In genomic region chr1:148264374-148265276, GRCh38 we compare ENCODE assay signal across 8 cellular contexts.
DNase-seq lines count a peak whose midpoint lies in the region; ATAC-seq and TF ChIP-seq lines count a peak whose summit lies in the region.

No MANE protein-coding gene starts in this region.

- no peak for TF ChIP-seq EP300 in suprapubic skin (IDR thresholded peaks at IDR 0.05)

- peaks cover 16% of the 10 kb centered on the region for H3K4me1 Mint-ChIP-seq in activated T-cell treated with anti-CD3 and anti-CD28 coated beads, Interleukin-2, amount 50 U/mL, for 4 hours (ENCODE audit: low read depth)

- intact Hi-C loops in Right ventricle myocardium superior (cut with DNase I), result no loop called here

- ATAC-seq in Right ventricle myocardium superior (ENCODE audit: poor library complexity) (no peak), GM21515 (IDR thresholded peaks at IDR 0.05; ENCODE audit: unreplicated experiment) (no peak), GM21528 (IDR thresholded peaks at IDR 0.05; ENCODE audit: low FRiP score, unreplicated experiment) (no peak)
- no peak for ATAC-seq in activated T-cell treated with anti-CD3 and anti-CD28 coated beads, Interleukin-2, amount 50 U/mL, for 4 hours

- no CpG with 5 or more reads among the region's 29 CpGs for WGBS in iPS DF 6.9 (ENCODE audit: insufficient coverage, insufficient read length)
- WGBS in suprapubic skin, result 47% methylated on average over 29 of the region's 29 CpGs

- H3K27ac ChIP-seq in cardiac muscle cell, result no peak overlapping the region
- H3K27ac ChIP-seq in iPS DF 6.9 (ENCODE audit: low read length), result no peak overlapping the region
- peak overlapping the region; percentile 88 for H3K27ac ChIP-seq in suprapubic skin

- peak overlapping the region; percentile 40 for H3K4me3 ChIP-seq in cardiac muscle cell
- H3K4me3 ChIP-seq in iPS DF 6.9 (ENCODE audit: low read length), result peak overlapping the region; percentile 51; the same call in 1 of the 2 replicates
- peak overlapping the region; percentile 60 for H3K4me3 ChIP-seq in suprapubic skin

- H3K36me3 ChIP-seq in cardiac muscle cell (no peaks in the 10 kb centered on the region), iPS DF 6.9 (ENCODE audit: control insufficient read depth, insufficient read depth, low read length) (no peaks in the 10 kb centered on the region), suprapubic skin (no peaks in the 10 kb centered on the region)

- H3K27me3 Mint-ChIP-seq in activated T-cell treated with anti-CD3 and anti-CD28 coated beads, Interleukin-2, amount 50 U/mL, for 4 hours (ENCODE audit: low read depth), result no peaks in the 10 kb centered on the region

- H3K4me1 ChIP-seq in cardiac muscle cell (ENCODE audit: low read depth) (peaks cover 3% of the 10 kb centered on the region), iPS DF 6.9 (ENCODE audit: control insufficient read depth, insufficient read depth, low read length) (peaks cover 1% of the 10 kb centered on the region; the same call in 1 of the 2 replicates), suprapubic skin (peaks cover 13% of the 10 kb centered on the region)

- H3K9me3 Mint-ChIP-seq in activated T-cell treated with anti-CD3 and anti-CD28 coated beads, Interleukin-2, amount 50 U/mL, for 4 hours, result no peaks in the 10 kb centered on the region

- H3K36me3 Mint-ChIP-seq in activated T-cell treated with anti-CD3 and anti-CD28 coated beads, Interleukin-2, amount 50 U/mL, for 4 hours (ENCODE audit: insufficient read depth), result no peaks in the 10 kb centered on the region

- H3K27me3 ChIP-seq in cardiac muscle cell, result no peaks in the 10 kb centered on the region
- no peaks in the 10 kb centered on the region for H3K27me3 ChIP-seq in iPS DF 6.9 (ENCODE audit: control insufficient read depth, insufficient read depth, low read length)
- no peaks in the 10 kb centered on the region for H3K27me3 ChIP-seq in suprapubic skin

- peak; percentile 20 to 50 for DNase-seq in cardiac muscle cell (ENCODE audit: low read depth in 1 of 2, low spot score in 1 of 2)
- no peak for DNase-seq in Right ventricle myocardium superior
- no peak for DNase-seq in activated T-cell treated with anti-CD3 and anti-CD28 coated beads, Interleukin-2, amount 50 U/mL, for 4 hours
- DNase-seq in iPS DF 6.9 (ENCODE audit: low read depth, low spot score), result peak; percentile 76
- no peak for DNase-seq in suprapubic skin (ENCODE audit: low spot score in 2 of 2)
- DNase-seq in DMS79 (lab: John Stamatoyannopoulos, UW), result no peak

- H3K9me3 ChIP-seq in cardiac muscle cell (ENCODE audit: low read depth) (no peaks in the 10 kb centered on the region), iPS DF 6.9 (ENCODE audit: control insufficient read depth, insufficient read depth, low read length) (no peaks in the 10 kb centered on the region), suprapubic skin (no peaks in the 10 kb centered on the region)

- TF ChIP-seq CTCF in cardiac muscle cell (IDR thresholded peaks at IDR 0.05; ENCODE audit: low read depth, low read length) (no peak), suprapubic skin (IDR thresholded peaks at IDR 0.05) (no peak)

- H3K4me3 Mint-ChIP-seq in activated T-cell treated with anti-CD3 and anti-CD28 coated beads, Interleukin-2, amount 50 U/mL, for 4 hours, result peak overlapping the region; percentile 90

- no peak for TF ChIP-seq POLR2A in suprapubic skin (IDR thresholded peaks at IDR 0.05)

Comparison
In these comparisons a context has a peak if more than half of its experiments do, and no peak if none do; other contexts are left out.
1. DNase-seq: peak in cardiac muscle cell (2 of 2) and iPS DF 6.9 (single experiment); none in Right ventricle myocardium superior (single experiment), activated T-cell treated with anti-CD3 and anti-CD28 coated beads, Interleukin-2, amount 50 U/mL, for 4 hours (single experiment), suprapubic skin (0 of 2) and DMS79 (single experiment).
2. Peak in every context shown above with its lines, with median percentiles within 50 percentile points of each other: H3K4me3 ChIP-seq.